10 cellular contexts compared by ENCODE assay signal in the genomic region with DNA sequence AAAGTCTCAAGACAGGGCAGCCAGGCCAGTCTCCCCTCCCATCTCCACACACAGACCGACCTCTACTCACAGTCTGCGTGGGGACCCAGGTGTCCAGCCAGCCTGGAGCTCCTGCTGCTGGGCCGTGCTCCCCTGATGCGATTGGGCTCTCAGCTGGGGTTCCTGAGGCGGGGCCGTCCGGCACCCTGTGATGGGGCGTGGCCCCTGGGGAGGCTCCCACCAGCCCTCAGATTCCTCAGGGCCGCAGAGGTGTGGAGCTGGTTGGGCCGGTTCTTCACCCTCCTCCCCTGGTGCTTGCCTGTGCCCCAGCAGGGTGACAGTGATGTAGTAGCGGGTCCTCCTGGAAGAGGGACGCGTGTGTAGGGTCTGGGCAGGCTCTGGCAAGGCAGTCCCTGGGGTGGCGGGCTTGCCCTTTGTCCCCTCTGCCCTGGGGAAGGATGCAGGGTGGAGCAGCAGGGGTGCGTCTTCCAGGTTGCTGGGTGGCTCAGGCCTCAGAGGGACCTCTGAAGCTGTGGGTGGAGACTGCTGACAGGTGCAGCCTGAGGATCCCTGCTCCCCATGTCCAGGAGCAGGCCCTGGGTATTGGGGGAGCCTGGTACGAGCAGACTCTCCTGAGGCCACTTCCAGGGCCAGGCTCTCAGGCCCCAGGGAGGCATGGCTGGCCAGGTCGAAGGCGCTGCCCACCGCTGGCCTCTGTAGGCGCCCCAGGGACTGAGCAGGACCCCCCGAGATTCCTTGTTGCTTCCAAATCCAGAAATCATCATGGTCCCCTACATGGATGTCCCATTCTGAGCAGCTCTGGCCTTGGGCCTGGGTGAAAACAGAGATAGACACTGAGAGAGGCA. TPM values are rescaled to one million over a fixed set of nuclear protein-coding genes. Genes with fewer than 3 reads are reported as not detected.
A peak's percentile ranks its signal among the peaks of the same experiment; 100 is the strongest.
DNase-seq lines count a peak whose midpoint lies in the region; ATAC-seq and TF ChIP-seq lines count a peak whose summit lies in the region.
"Had no signal": no experiment of that assay in that cellular context is flagged by ENCODE, and none has a peak within 500 bp of the region (broad histone marks: within the 10 kb centered on the region; RNA-seq: fewer than 3 reads in every experiment).

CRYBG2 (minus strand) TSS at position 155 of the 845 bp plus-strand sequence. CDS start 7,473 bp downstream, outside the sequence.

- H3K27ac ChIP-seq in osteoblast (ENCODE audit: low read depth, low read length), result no peak within 1 kb of the TSS

- DNase-seq in Caki2 (ENCODE audit: low read depth), result no peak
- DNase-seq in NCI-H510A treated with DMSO at 0.1 percent for 48 hours (lab: John Stamatoyannopoulos, UW), result peak; percentile 64
- peak; percentile 66 for DNase-seq in osteoblast (ENCODE audit: insufficient read length, low spot score, missing footprints)
- DNase-seq in NCI-H748 (lab: John Stamatoyannopoulos, UW; ENCODE audit: unreplicated experiment), result no peak
- no peak for DNase-seq in NOMO-1 (lab: John Stamatoyannopoulos, UW; ENCODE audit: unreplicated experiment in 2 of 2)
- DNase-seq: activated naive CD4-positive, alpha-beta T cell treated with anti-CD3 and anti-CD28 coated beads, Interleukin-2, amount 50 U/mL, for 16 hours; NCI-H1930 had no signal

- H3K27me3 ChIP-seq in osteoblast (ENCODE audit: insufficient read depth, low read length), result peaks cover 30% of the 10 kb centered on the region

- H3K36me3 ChIP-seq in osteoblast (ENCODE audit: insufficient read depth, low read length), result no peaks in the 10 kb centered on the region

- no peak within 1 kb of the TSS for H3K4me2 ChIP-seq in osteoblast (ENCODE audit: insufficient read depth, low read length)

- TF ChIP-seq CTCF in osteoblast (IDR thresholded peaks at IDR 0.05; ENCODE audit: extremely low read depth, low read depth, low read length), result no peak

- H3K4me3 ChIP-seq in osteoblast (ENCODE audit: insufficient read depth, low read length), result no peak within 1 kb of the TSS

- H3K9me3 ChIP-seq in osteoblast (ENCODE audit: low read depth, low read length), result no peaks in the 10 kb centered on the region

- H2AFZ ChIP-seq in osteoblast (ENCODE audit: low read length), result no peak within 1 kb of the TSS

- H3K4me1 ChIP-seq in osteoblast (ENCODE audit: insufficient read depth, low read length), result peaks cover 21% of the 10 kb centered on the region

- in situ Hi-C loops in Caki2 (cut with HindIII; ENCODE audit: low pct_unique_long_range_greater_than_20kb, low sequenced_read_pairs), result no loop called here

- no peaks in the 10 kb centered on the region for H3K79me2 ChIP-seq in osteoblast (ENCODE audit: insufficient read depth, low read length)

- peak; percentile 73 for ATAC-seq in esophagus mucosa
- no peak for ATAC-seq in GM21367 (IDR thresholded peaks at IDR 0.05; ENCODE audit: unreplicated experiment)
- no peak for ATAC-seq in HG02759 (IDR thresholded peaks at IDR 0.05; ENCODE audit: unreplicated experiment)

- H4K20me1 ChIP-seq in osteoblast (ENCODE audit: insufficient read depth, low read length), result no peaks in the 10 kb centered on the region

RNA-seq across cellular contexts. Expression of gene CRYBG2, which starts in this region (rescaled TPM):
- total RNA-seq in Caki2 (2014; rRNA removed; shearing (Covaris generic); ENCODE audit: low replicate concordance), result 13.2 TPM in 1 of 2 replicates, not detected in the other
- total RNA-seq in esophagus mucosa, result 111 TPM
- total RNA-seq in osteoblast, result not detected in 2 replicates

Comparison
In these comparisons a context has a peak if more than half of its experiments do, and no peak if none do; other contexts are left out.
1. Peak in DNase-seq in osteoblast; RNA of the gene not detected or under 1 TPM.